13 cellular contexts compared by ENCODE assay signal in the genomic region with DNA sequence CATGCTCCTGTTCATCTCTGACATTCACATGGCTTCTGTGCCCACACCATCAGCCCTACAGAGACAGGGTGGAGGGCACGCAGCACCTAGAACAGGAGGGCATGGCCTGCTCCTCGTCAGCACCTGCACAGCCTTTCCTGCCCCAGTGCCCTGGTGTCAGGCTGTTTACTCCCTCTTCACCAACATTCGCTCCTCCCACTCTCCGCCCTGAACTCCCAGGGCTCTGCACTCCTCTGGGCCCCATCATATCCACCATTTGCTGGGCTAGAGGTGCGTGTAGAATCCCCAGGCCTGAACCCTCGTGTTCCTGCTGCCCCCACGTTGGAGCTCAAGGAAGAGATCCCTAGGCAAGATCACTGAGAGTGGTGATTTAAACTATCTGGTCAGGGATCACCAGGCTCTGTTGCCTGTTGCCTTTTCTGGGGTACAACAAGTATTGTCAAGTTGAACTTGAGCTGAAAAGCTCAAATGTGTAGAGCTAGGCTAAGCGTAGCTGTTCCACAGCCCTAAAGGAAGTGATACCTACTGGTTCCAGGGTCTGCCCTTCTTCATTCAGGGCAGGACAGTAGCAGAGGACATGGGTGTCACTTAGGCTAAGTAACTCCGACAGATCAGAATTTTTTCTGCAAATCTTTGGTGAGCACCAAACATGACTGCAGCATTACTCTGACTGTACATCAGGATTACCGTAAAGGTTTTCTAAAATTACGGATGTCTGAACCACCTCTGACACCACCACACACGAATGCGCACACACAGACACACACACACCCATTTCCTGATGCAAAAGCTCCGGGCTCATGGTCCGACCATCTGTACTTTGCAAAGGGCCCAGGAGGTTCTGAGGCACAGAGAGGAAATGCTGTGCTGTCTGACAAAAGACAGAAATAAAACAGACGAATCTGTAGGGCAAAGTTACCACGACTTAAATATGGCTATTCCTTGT. TPM values are rescaled to one million over a fixed set of nuclear protein-coding genes. Genes with fewer than 3 reads are reported as not detected.
DNase-seq lines count a peak whose midpoint lies in the region; ATAC-seq and TF ChIP-seq lines count a peak whose summit lies in the region.
"Had no signal": no experiment of that assay in that cellular context is flagged by ENCODE, and none has a peak within 500 bp of the region (broad histone marks: within the 10 kb centered on the region; RNA-seq: fewer than 3 reads in every experiment).

No MANE protein-coding gene starts in this region.

- no peak for TF ChIP-seq CTCF in uterus (IDR thresholded peaks at IDR 0.05)

- peak; percentile 16 for DNase-seq in islet precursor cell
- no peak for DNase-seq in HPDE6-E6E7 (ENCODE audit: extremely low spot score)
- DNase-seq in OCI-M2 (lab: John Stamatoyannopoulos, UW; ENCODE audit: unreplicated experiment): no peak
- no peak for DNase-seq in uterus
- no peak for DNase-seq in UCSD-AML1 (lab: John Stamatoyannopoulos, UW; ENCODE audit: unreplicated experiment)
- DNase-seq: heart right ventricle, NCI-H187 treated with DMSO at 0.1 percent for 48 hours, ovary, T-helper 9 cell had no signal

- H3K9me3 ChIP-seq in uterus: no peaks in the 10 kb centered on the region
- H3K9me3 ChIP-seq: heart right ventricle, ovary had no signal

- no peak overlapping the region for H3K27ac ChIP-seq in uterus
- H3K27ac ChIP-seq: cardiac muscle cell, heart right ventricle, ovary had no signal

- TF ChIP-seq POLR2A in GM10847 (IDR thresholded peaks at IDR 0.05; ENCODE audit: extremely low read depth, insufficient read length): peak; percentile 25
- peak; percentile 80 for TF ChIP-seq POLR2A in Raji (IDR thresholded peaks at IDR 0.05; ENCODE audit: insufficient read depth, low read depth, low read length)
- TF ChIP-seq POLR2A in uterus (IDR thresholded peaks at IDR 0.05): no peak

- H3K4me3 ChIP-seq in uterus: no peak overlapping the region
- H3K4me3 ChIP-seq: cardiac muscle cell, heart right ventricle, ovary had no signal

- no peaks in the 10 kb centered on the region for H3K27me3 ChIP-seq in uterus
- H3K27me3 ChIP-seq: cardiac muscle cell, heart right ventricle, ovary had no signal

- intact Hi-C loops in uterus (cut with DNase I; ENCODE audit: low total_unique reads): no loop called here

- H3K4me1 ChIP-seq in uterus: no peaks in the 10 kb centered on the region

- peak; percentile 30 for ATAC-seq in GM21447 (IDR thresholded peaks at IDR 0.05; ENCODE audit: unreplicated experiment)

- H3K36me3 ChIP-seq in uterus: no peaks in the 10 kb centered on the region
- H3K36me3 ChIP-seq: cardiac muscle cell, ovary had no signal

RNA-seq across cellular contexts. Expression of a gene that starts 43.7 kb away (rescaled TPM):
- 10 to 100 TPM; 28.4 to 73.8 (median 48.8) TPM for total RNA-seq in uterus

Comparison
In these comparisons a context has a peak if more than half of its experiments do, and no peak if none do; other contexts are left out.
1. POLR2A ChIP-seq: peak in GM10847 (single experiment) and Raji (single experiment); none in uterus (0 of 2).